In the genomic region with DNA sequence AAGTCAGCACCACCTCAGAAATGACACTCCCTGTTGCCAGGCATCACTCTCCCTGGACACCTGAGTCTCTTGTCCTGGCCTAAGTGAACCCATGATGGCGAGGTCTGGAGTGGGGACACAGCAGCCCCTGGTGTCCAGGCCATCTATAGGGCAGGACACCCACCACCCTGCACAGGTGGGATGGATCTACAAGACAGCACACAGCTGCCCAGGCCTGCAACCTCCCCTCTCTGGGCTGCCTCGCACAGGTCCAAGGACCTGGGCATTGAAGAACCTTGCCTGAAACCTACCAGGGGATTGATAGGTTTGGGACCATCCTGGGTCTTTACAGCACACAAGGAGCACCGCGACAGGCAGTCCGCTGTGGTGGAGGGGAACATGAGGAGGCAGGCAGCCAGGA, we compare ENCODE assay signal across 32 cellular contexts. TPM values are rescaled to one million over a fixed set of nuclear protein-coding genes. Genes with fewer than 3 reads are reported as not detected.
"Had no signal": no experiment of that assay in that cellular context is flagged by ENCODE, and none has a peak within 500 bp of the region (broad histone marks: within the 10 kb centered on the region; RNA-seq: fewer than 3 reads in every experiment).

No MANE protein-coding gene starts in this region.

- H3K4me1 ChIP-seq: esophagus squamous epithelium, gastrocnemius medialis, heart right ventricle, left lung, lower lobe of right lung had no signal

- ATAC-seq: effector memory CD8-positive, alpha-beta T cell; esophagus mucosa; gastrocnemius medialis; heart right ventricle; left cardiac atrium; left ventricle myocardium superior; lower lobe of right lung; mucosa of descending colon; naive thymus-derived CD4-positive, alpha-beta T cell had no signal

- DNase-seq: dermis blood vessel endothelial cell; effector CD8-positive, alpha-beta T cell; effector memory CD8-positive, alpha-beta T cell; endodermal cell; erythroblast; esophagus squamous epithelium; foreskin fibroblast; foreskin melanocyte; gastrocnemius medialis; glutamatergic neuron; heart right ventricle; hippocampal formation; left cardiac atrium; left lung; lower lobe of right lung; mesenchymal stem cell; naive thymus-derived CD4-positive, alpha-beta T cell had no signal

- H3K36me3 ChIP-seq: esophagus squamous epithelium, gastrocnemius medialis, heart right ventricle, left lung, lower lobe of right lung had no signal

- FAIRE-seq: colon, endometrium, islet of Langerhans, keratinocyte had no signal

- H3K9me3 ChIP-seq: esophagus squamous epithelium, gastrocnemius medialis, heart right ventricle, left lung, lower lobe of right lung, mucosa of descending colon had no signal

- H3K4me3 ChIP-seq: coronary artery, esophagus squamous epithelium, gastrocnemius medialis, heart right ventricle, left lung, lower lobe of right lung, mucosa of descending colon had no signal

- H3K27ac ChIP-seq: coronary artery, epithelial cell of prostate, esophagus squamous epithelium, gastrocnemius medialis, heart right ventricle, left lung, lower lobe of right lung had no signal

RNA-seq across cellular contexts. Expression of a gene that starts 11.2 kb away (rescaled TPM):
- total RNA-seq: dermis blood vessel endothelial cell; esophagus mucosa; esophagus squamous epithelium; gastrocnemius medialis; glomerular endothelial cell; heart right ventricle; kidney epithelial cell; left cardiac atrium; left lung; left ventricle myocardium superior; lower leg skin; lower lobe of right lung; lung microvascular endothelial cell; mesenteric fat pad; mesothelial cell of epicardium; mucosa of descending colon; naive thymus-derived CD4-positive, alpha-beta T cell had no signal
- polyA plus RNA-seq: heart right ventricle; keratinocyte; naive thymus-derived CD4-positive, alpha-beta T cell had no signal
